In the genomic region with DNA sequence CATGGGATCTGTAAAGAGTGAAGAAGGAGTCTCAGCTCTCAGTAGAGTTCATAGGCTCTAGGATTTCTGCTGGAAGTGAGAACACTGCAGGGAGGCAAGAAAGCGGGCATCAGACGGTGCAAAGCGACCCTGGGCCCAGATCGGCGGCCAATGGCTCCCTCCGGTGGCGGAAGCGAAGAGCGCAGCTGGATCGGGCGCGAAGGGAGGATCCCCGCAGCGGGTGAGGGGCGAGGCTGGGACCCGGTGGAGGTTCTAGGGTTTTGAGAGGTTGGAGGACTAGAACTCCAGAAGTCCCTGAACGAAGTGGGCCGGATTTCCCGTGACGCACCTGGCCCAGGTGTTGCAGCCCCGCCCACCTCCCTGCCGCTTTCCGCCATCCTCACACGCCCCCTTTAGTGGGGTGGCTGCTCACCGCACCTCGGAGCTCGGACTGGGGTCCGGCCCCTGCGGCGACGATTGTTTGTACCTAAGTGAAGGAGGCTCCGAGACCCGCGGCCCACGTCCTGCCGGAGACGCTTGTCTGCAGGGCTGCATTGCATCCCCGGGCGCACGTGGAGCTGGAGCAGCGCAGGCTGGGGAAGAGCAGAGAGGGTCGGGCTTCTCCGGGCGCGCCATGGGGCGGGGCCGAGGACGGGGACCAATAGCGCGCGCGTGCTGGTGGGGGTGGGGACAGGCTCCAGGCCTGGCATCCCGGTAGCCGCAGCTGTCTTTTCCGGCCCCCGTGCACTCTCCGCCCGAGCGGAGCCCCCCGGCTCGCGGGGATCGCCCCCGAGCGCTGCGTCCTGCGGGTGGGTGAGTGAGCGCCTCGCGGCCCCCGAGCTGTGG, we compare ENCODE assay signal across 8 cellular contexts. TPM values are rescaled to one million over a fixed set of nuclear protein-coding genes. Genes with fewer than 3 reads are reported as not detected.
DNase-seq lines count a peak whose midpoint lies in the region; ATAC-seq and TF ChIP-seq lines count a peak whose summit lies in the region.

A gene with protein sequence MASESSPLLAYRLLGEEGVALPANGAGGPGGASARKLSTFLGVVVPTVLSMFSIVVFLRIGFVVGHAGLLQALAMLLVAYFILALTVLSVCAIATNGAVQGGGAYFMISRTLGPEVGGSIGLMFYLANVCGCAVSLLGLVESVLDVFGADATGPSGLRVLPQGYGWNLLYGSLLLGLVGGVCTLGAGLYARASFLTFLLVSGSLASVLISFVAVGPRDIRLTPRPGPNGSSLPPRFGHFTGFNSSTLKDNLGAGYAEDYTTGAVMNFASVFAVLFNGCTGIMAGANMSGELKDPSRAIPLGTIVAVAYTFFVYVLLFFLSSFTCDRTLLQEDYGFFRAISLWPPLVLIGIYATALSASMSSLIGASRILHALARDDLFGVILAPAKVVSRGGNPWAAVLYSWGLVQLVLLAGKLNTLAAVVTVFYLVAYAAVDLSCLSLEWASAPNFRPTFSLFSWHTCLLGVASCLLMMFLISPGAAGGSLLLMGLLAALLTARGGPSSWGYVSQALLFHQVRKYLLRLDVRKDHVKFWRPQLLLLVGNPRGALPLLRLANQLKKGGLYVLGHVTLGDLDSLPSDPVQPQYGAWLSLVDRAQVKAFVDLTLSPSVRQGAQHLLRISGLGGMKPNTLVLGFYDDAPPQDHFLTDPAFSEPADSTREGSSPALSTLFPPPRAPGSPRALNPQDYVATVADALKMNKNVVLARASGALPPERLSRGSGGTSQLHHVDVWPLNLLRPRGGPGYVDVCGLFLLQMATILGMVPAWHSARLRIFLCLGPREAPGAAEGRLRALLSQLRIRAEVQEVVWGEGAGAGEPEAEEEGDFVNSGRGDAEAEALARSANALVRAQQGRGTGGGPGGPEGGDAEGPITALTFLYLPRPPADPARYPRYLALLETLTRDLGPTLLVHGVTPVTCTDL (plus strand): TSS at position 666 of the 825 bp plus-strand sequence. CDS start 1,485 bp downstream, outside the sequence.

- intact Hi-C loops in activated CD8-positive, alpha-beta T cell treated with anti-CD3 and anti-CD28 coated beads for 36 hours (cut with micrococcal nuclease) = loop anchor here (5.0 kb wide), 1 partner anchor 50 kb away; no protein-coding TSS in a partner anchor
- intact Hi-C loops in lower lobe of right lung (cut with DNase I) = no loop called here

- peak within 1 kb of the TSS; percentile 90 for H3K4me3 Mint-ChIP-seq in activated CD8-positive, alpha-beta T cell treated with anti-CD3 and anti-CD28 coated beads for 36 hours

- DNase-seq in C1 segment of cervical spinal cord (lab: John Stamatoyannopoulos, UW) (peak in 13 of 14 donors; percentile 38 to 87 (median 80)), NCI-H82 treated with DMSO at 0.1 percent for 48 hours (lab: John Stamatoyannopoulos, UW; ENCODE audit: unreplicated experiment) (peak; percentile 72), lower lobe of right lung (peak; percentile 95)
- DNase-seq in activated CD8-positive, alpha-beta T cell treated with anti-CD3 and anti-CD28 coated beads for 36 hours = peak; percentile 92
- peak; percentile 78 for DNase-seq in effector CD4-positive, alpha-beta T cell
- DNase-seq in stimulated activated CD4-positive, alpha-beta T cell treated with anti-CD3 and anti-CD28 coated beads, TNF-alpha, amount 100 ng/mL, for 1 hour (ENCODE audit: low read depth in 3 of 3, low spot score in 1 of 3) = peak; percentile 45 to 77 (median 62)

- peaks cover 21% of the 10 kb centered on the region for H3K36me3 ChIP-seq in lower lobe of right lung

- peak; percentile 95 for TF ChIP-seq CTCF in activated CD8-positive, alpha-beta T cell treated with anti-CD3 and anti-CD28 coated beads for 36 hours (IDR thresholded peaks at IDR 0.05)
- peak; percentile 95 for TF ChIP-seq CTCF in lower lobe of right lung (IDR thresholded peaks at IDR 0.05)

- peaks cover 15% of the 10 kb centered on the region for H3K4me1 Mint-ChIP-seq in activated CD8-positive, alpha-beta T cell treated with anti-CD3 and anti-CD28 coated beads for 36 hours (ENCODE audit: low read depth)

- CTCF ChIA-PET in activated CD8-positive, alpha-beta T cell treated with anti-CD3 and anti-CD28 coated beads for 36 hours (lab: Charles Lee) = interaction anchor here (0.7 to 6.9 kb wide), 40 partner anchors 9 to 398 kb away, joined by 3 to 167 read pairs (median 4); a partner anchor contains a TSS

- no peaks in the 10 kb centered on the region for H3K9me3 ChIP-seq in lower lobe of right lung

- no peaks in the 10 kb centered on the region for H3K27me3 ChIP-seq in lower lobe of right lung (ENCODE audit: low read depth)

- no peaks in the 10 kb centered on the region for H3K27me3 Mint-ChIP-seq in activated CD8-positive, alpha-beta T cell treated with anti-CD3 and anti-CD28 coated beads for 36 hours

- ATAC-seq in GM19372 (IDR thresholded peaks at IDR 0.05; ENCODE audit: low read depth, unreplicated experiment) (peak; percentile 88), HG03571 (IDR thresholded peaks at IDR 0.05; ENCODE audit: unreplicated experiment) (peak; percentile 91), lower lobe of right lung (peak; percentile 99 to 100)
- ATAC-seq in activated CD8-positive, alpha-beta T cell treated with anti-CD3 and anti-CD28 coated beads for 36 hours = peak; percentile 98

- peak within 1 kb of the TSS; percentile 77 for H3K27ac Mint-ChIP-seq in activated CD8-positive, alpha-beta T cell treated with anti-CD3 and anti-CD28 coated beads for 36 hours

- peak within 1 kb of the TSS; percentile 88 for H3K4me3 ChIP-seq in lower lobe of right lung

- H3K4me1 ChIP-seq in lower lobe of right lung = peaks cover 22% of the 10 kb centered on the region

- peaks cover 3% of the 10 kb centered on the region for H3K36me3 Mint-ChIP-seq in activated CD8-positive, alpha-beta T cell treated with anti-CD3 and anti-CD28 coated beads for 36 hours (ENCODE audit: low read depth)

- POLR2A ChIA-PET in activated CD8-positive, alpha-beta T cell treated with anti-CD3 and anti-CD28 coated beads for 36 hours (lab: Charles Lee) = interaction anchor here (0.7 to 1.9 kb wide), 11 partner anchors 10 to 223 kb away, joined by 3 to 12 read pairs (median 5); a partner anchor contains a TSS

- H3K27ac ChIP-seq in lower lobe of right lung = peak within 1 kb of the TSS; percentile 77

- H3K9me3 Mint-ChIP-seq in activated CD8-positive, alpha-beta T cell treated with anti-CD3 and anti-CD28 coated beads for 36 hours = no peaks in the 10 kb centered on the region

RNA-seq across cellular contexts. Expression of the gene that starts here (rescaled TPM):
- 10 to 100 TPM; 10.2 to 11.3 TPM for total RNA-seq in activated CD8-positive, alpha-beta T cell treated with anti-CD3 and anti-CD28 coated beads for 36 hours
- 43.6 TPM for total RNA-seq in lower lobe of right lung

Comparison
In these comparisons a context has a peak if more than half of its experiments do, and no peak if none do; other contexts are left out.
1. Peak in every context shown above with its lines: DNase-seq, ATAC-seq, H3K4me3 ChIP-seq and H3K27ac ChIP-seq.